Comparison of ENCODE assay signal across 25 cellular contexts in the genomic region with DNA sequence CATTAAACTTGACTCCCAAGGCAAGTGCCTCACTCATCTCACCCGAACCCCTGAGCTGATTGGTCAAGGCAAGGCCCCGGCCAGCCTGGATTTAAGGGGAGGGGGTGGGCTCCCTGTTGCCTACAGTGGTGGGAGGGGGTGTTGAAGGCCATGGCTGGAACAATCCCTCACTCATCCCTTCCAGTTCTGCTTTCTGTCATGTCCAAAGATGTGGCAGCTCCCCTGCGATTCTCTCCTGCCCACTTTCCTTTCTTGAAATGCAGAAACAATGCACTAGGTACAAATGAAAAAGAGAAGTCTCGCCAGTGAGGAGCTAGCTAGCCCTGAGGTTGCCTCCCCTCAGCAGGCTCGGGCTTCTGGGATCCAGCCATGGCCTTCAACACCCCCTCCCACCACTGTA.
"Had no signal": no experiment of that assay in that cellular context is flagged by ENCODE, and none has a peak within 500 bp of the region (broad histone marks: within the 10 kb centered on the region; RNA-seq: fewer than 3 reads in every experiment).

No MANE protein-coding gene starts in this region.

- FAIRE-seq: astrocyte, K562 had no signal

- H3K9me3 ChIP-seq: SJCRH30 had no signal

- DNase-seq: activated CD4-positive, alpha-beta memory T cell treated with anti-CD3 and anti-CD28 coated beads for 36 hours; activated CD4-positive, alpha-beta T cell treated with anti-CD3 and anti-CD28 coated beads for 48 hours; activated CD4-positive, CD25-positive, alpha-beta regulatory T cell treated with anti-CD3 and anti-CD28 coated beads, Interleukin-2, amount 50 U/mL, for 72 hours; activated effector memory CD4-positive, alpha-beta T cell treated with anti-CD3 and anti-CD28 coated beads, Interleukin-2, amount 50 U/mL, for 16 hours; activated naive CD4-positive, alpha-beta T cell treated with Interleukin-2 at 50 U/mL for 16 hours; activated naive CD8-positive, alpha-beta T cell treated with anti-CD3 and anti-CD28 coated beads, Interleukin-2, amount 50 U/mL, for 24 hours; activated T-cell treated with anti-CD3 and anti-CD28 coated beads, Interleukin-2, amount 50 U/mL, for 4 hours; amniotic stem cell; Karpas-422; MV-4-11; NCI-H1092 treated with DMSO at 0.1 percent for 48 hours; NCI-H1417 treated with DMSO at 0.1 percent for 48 hours; NCI-H1694; NCI-H2029; NCI-H2107; NCI-H2171 treated with DMSO at 0.1 percent for 48 hours; NCI-H226; NCI-H526; NCI-H82; OCI-M1; RPMI8226; SJCRH30; SW 1271 had no signal

- H3K36me3 ChIP-seq: SJCRH30 had no signal

- H3K27ac ChIP-seq: SJCRH30 had no signal

- H3K4me3 ChIP-seq: K562, SJCRH30 had no signal
